In genomic region chr2:219251656-219252055, GRCh38 we compare ENCODE assay signal across 6 cellular contexts. TPM values are rescaled to one million over a fixed set of nuclear protein-coding genes. Genes with fewer than 3 reads are reported as not detected.
DNase-seq lines count a peak whose midpoint lies in the region; ATAC-seq and TF ChIP-seq lines count a peak whose summit lies in the region.

No MANE protein-coding gene starts in this region.

- H3K9me3 ChIP-seq in PC-3 (ENCODE audit: low read length) (no peaks in the 10 kb centered on the region), gastroesophageal sphincter (no peaks in the 10 kb centered on the region)

- H3K9ac ChIP-seq in PC-3 (ENCODE audit: low read length) = no peak overlapping the region

- no peak for TF ChIP-seq EP300 in gastroesophageal sphincter (IDR thresholded peaks at IDR 0.05)

- peak overlapping the region; percentile 90 for H3K4me2 ChIP-seq in PC-3 (ENCODE audit: low read length)

- H3K79me2 ChIP-seq in PC-3 (ENCODE audit: low read length) = peaks cover 44% of the 10 kb centered on the region

- CTCF ChIA-PET in PC-3 (lab: Charles Lee) = interaction anchor here (0.6 kb wide), 1 partner anchor 179 kb away, joined by 3 read pairs; no protein-coding TSS in a partner anchor

- intact Hi-C loops in PC-3 (cut with micrococcal nuclease) = no loop called here
- intact Hi-C loops in posterior cingulate gyrus (cut with DNase I) = no loop called here

- no peak overlapping the region for H2AFZ ChIP-seq in PC-3 (ENCODE audit: low read length)

- no peak for ATAC-seq in PC-3
- no peak for ATAC-seq in gastroesophageal sphincter
- ATAC-seq in GM18505 (IDR thresholded peaks at IDR 0.05; ENCODE audit: unreplicated experiment) = no peak

- DNase-seq in AG08395 (ENCODE audit: low spot score) = peak; percentile 7
- no peak for DNase-seq in PC-3
- no peak for DNase-seq in activated effector memory CD4-positive, alpha-beta T cell treated with anti-CD3 and anti-CD28 coated beads, Interleukin-2, amount 50 U/mL, for 16 hours
- no peak for DNase-seq in posterior cingulate gyrus

- H4K20me1 ChIP-seq in PC-3 (ENCODE audit: low read length) = no peaks in the 10 kb centered on the region

- H3K36me3 ChIP-seq in PC-3 (ENCODE audit: low read depth, low read length) = peaks cover 14% of the 10 kb centered on the region
- peaks cover 0 to 46% of the 10 kb centered on the region in 2 donors for H3K36me3 ChIP-seq in gastroesophageal sphincter

- BruUV-seq in PC-3 (replicated peaks; lab: Mats Ljungman, UMichigan) = no TSS peak

- TF ChIP-seq POLR2A in gastroesophageal sphincter (IDR thresholded peaks at IDR 0.05) (no peak), GM18505 (IDR thresholded peaks at IDR 0.05; ENCODE audit: borderline replicate concordance, extremely low read depth, insufficient read depth, insufficient read length) (no peak)

- no peaks in the 10 kb centered on the region for H3K27me3 ChIP-seq in PC-3 (ENCODE audit: low read length)
- no peaks in the 10 kb centered on the region for H3K27me3 ChIP-seq in gastroesophageal sphincter

- H3K27ac ChIP-seq in PC-3 (ENCODE audit: low read length) (no peak overlapping the region), gastroesophageal sphincter (peak overlapping the region in 3 of 4 donors; percentile 87 to 90 (median 88))

- POLR2A ChIA-PET in PC-3 (lab: Charles Lee; ENCODE audit: unreplicated experiment) = interaction anchor here (0.6 kb wide), 1 partner anchor 546 kb away, joined by 3 read pairs; no protein-coding TSS in a partner anchor

- no peak overlapping the region for H3K4me3 ChIP-seq in PC-3 (ENCODE audit: low read length)
- no peak overlapping the region for H3K4me3 ChIP-seq in gastroesophageal sphincter

- peaks cover 5% of the 10 kb centered on the region for H3F3A ChIP-seq in PC-3 (ENCODE audit: low read length, unreplicated experiment)

- H3K9me2 ChIP-seq in PC-3 (replicated peaks; ENCODE audit: low read length) = no peaks in the 10 kb centered on the region

- no CpG with 5 or more reads among the region's 6 CpGs for WGBS in gastroesophageal sphincter (ENCODE audit: low coverage in 1 of 2), 2 donors

- TF ChIP-seq CTCF in PC-3 (conservative IDR thresholded peaks at IDR 0.05; ENCODE audit: low read depth, low read length) (no peak), gastroesophageal sphincter (IDR thresholded peaks at IDR 0.05) (no peak)

- H3K4me1 ChIP-seq in PC-3 (ENCODE audit: insufficient read depth, low read length) (peaks cover 59% of the 10 kb centered on the region), gastroesophageal sphincter (peaks cover 0 to 80% (median 26%) of the 10 kb centered on the region in 3 donors)

RNA-seq across cellular contexts. Expression of gene TUBA4B, which starts 1.4 kb away (rescaled TPM):
- not detected in 2 replicates for total RNA-seq in PC-3 (2014; rRNA removed)
- not detected for total RNA-seq in gastroesophageal sphincter

RNA-seq across cellular contexts. Expression of gene TUBA4A, which starts 2.1 kb away (rescaled TPM):
- total RNA-seq in PC-3 (2014; rRNA removed) (75.4 and 87.9 TPM in 2 replicates), gastroesophageal sphincter (10 to 100 TPM; 33.2 to 89.3 (median 56.2) TPM)

RNA-seq across cellular contexts. Expression of gene STK16, which starts 6.4 kb away (rescaled TPM):
- total RNA-seq in PC-3 (2014; rRNA removed) (13.8 and 16.3 TPM in 2 replicates), gastroesophageal sphincter (10 to 100 TPM; 10.2 to 14.0 (median 11.6) TPM)

RNA-seq across cellular contexts. Expression of gene GLB1L, which starts 6.4 kb away (rescaled TPM):
- total RNA-seq in PC-3 (2014; rRNA removed) = 6.0 and 6.1 TPM in 2 replicates
- total RNA-seq in gastroesophageal sphincter = 1 to 10 TPM; 5.9 to 9.7 (median 6.6) TPM

RNA-seq across cellular contexts. Expression of gene ANKZF1, which starts 22.1 kb away (rescaled TPM):
- total RNA-seq in PC-3 (2014; rRNA removed) = 67.9 and 78.5 TPM in 2 replicates
- total RNA-seq in gastroesophageal sphincter = 10 to 100 TPM; 24.3 to 48.4 (median 25.1) TPM
